In genomic region chr14:54488646-54489317, GRCh38 we compare ENCODE assay signal across 8 cellular contexts. TPM values are rescaled to one million over a fixed set of nuclear protein-coding genes. Genes with fewer than 3 reads are reported as not detected.
A peak's percentile ranks its signal among the peaks of the same experiment; 100 is the strongest.
DNase-seq lines count a peak whose midpoint lies in the region; ATAC-seq and TF ChIP-seq lines count a peak whose summit lies in the region.

Gene GMFB, minus strand, starts transcription at chr14:54488980. Its CDS starts 53 bp downstream, at chr14:54488927.

- H3K36me3 Mint-ChIP-seq in T-helper 17 cell (ENCODE audit: low read depth): no peaks in the 10 kb centered on the region

- TF ChIP-seq POLR2A in uterus (IDR thresholded peaks at IDR 0.05): peak; percentile 33 to 81

- H3K27ac Mint-ChIP-seq in T-helper 17 cell: peak within 1 kb of the TSS; percentile 87

- H3K9me3 ChIP-seq in T-helper 17 cell (ENCODE audit: control insufficient read depth, low read length, poor library complexity, severe bottlenecking) (no peaks in the 10 kb centered on the region), uterus (no peaks in the 10 kb centered on the region)

- peaks cover 49% of the 10 kb centered on the region for H3K4me1 Mint-ChIP-seq in T-helper 17 cell

- peak within 1 kb of the TSS; percentile 91 to 94 for H3K27ac ChIP-seq in uterus

- intact Hi-C loops in left ventricle myocardium superior (cut with micrococcal nuclease) (no loop called here), uterus (cut with DNase I; ENCODE audit: low total_unique reads) (no loop called here)

- peak; percentile 94 for ATAC-seq in GM18498 (IDR thresholded peaks at IDR 0.05; ENCODE audit: unreplicated experiment)
- ATAC-seq in HG02938 (IDR thresholded peaks at IDR 0.05; ENCODE audit: unreplicated experiment): peak; percentile 85
- ATAC-seq in T-helper 17 cell: peak; percentile 97
- peak; percentile 97 for ATAC-seq in left ventricle myocardium superior

- H3K27me3 ChIP-seq in uterus: no peaks in the 10 kb centered on the region

- H3K36me3 ChIP-seq in uterus: no peaks in the 10 kb centered on the region

- H3K4me3 ChIP-seq in uterus: peak within 1 kb of the TSS; percentile 83 to 90

- H3K4me1 ChIP-seq in uterus: no peaks in the 10 kb centered on the region

- H3K4me3 Mint-ChIP-seq in T-helper 17 cell: peak within 1 kb of the TSS; percentile 92

- DNase-seq in NCI-H1694 treated with DMSO at 0.1 percent for 48 hours (lab: John Stamatoyannopoulos, UW) (peak; percentile 71), T-helper 17 cell (peak; percentile 79 to 86 (median 83)), amygdala (lab: John Stamatoyannopoulos, UW) (peak in 55 of 56 donors; percentile 45 to 92 (median 78)), left ventricle myocardium superior (peak; percentile 96), pulmonary artery endothelial cell (ENCODE audit: low read depth, low spot score) (peak; percentile 86), uterus (peak; percentile 89 to 91)

- no peaks in the 10 kb centered on the region for H3K27me3 Mint-ChIP-seq in T-helper 17 cell

- TF ChIP-seq CTCF in uterus (IDR thresholded peaks at IDR 0.05): peak; percentile 27 to 57 (median 36)

RNA-seq across cellular contexts. Expression of gene GMFB, which starts in this region (rescaled TPM):
- total RNA-seq in T-helper 17 cell (10 to 100 TPM; 25.4 to 42.5 TPM), left ventricle myocardium superior (27.3 TPM), pulmonary artery endothelial cell (55.9 and 78.9 TPM in 2 replicates), uterus (100 to 1,000 TPM in 1 of 4 donors, 10 to 100 TPM in 3; 39.5 to 169 (median 45.7) TPM)

Comparison
In these comparisons a context has a peak if more than half of its experiments do, and no peak if none do; other contexts are left out.
1. Peak in every context shown above with its lines: DNase-seq, ATAC-seq, H3K4me3 ChIP-seq and H3K27ac ChIP-seq.